In genomic region chr4:112312610-112313239, GRCh38 we compare ENCODE assay signal across 1 cellular context.
TF ChIP-seq lines count a peak whose summit lies in the region.

No MANE protein-coding gene starts in this region.

TF ChIP-seq in GM12878, 131 proteins besides CTCF, POLR2A, EP300 and RAD21 (continued from another document and continues in another):
- TF ChIP-seq DPF2 (IDR thresholded peaks at IDR 0.05) = peak; percentile 53; the same call in 1 of the 2 replicates
- peak; percentile 69 for TF ChIP-seq RELB (IDR thresholded peaks at IDR 0.05; ENCODE audit: low read depth)
- TF ChIP-seq USF2 (IDR thresholded peaks at IDR 0.05; ENCODE audit: borderline replicate concordance, low read depth, low read length) = no peak
- TF ChIP-seq CHD1 (IDR thresholded peaks at IDR 0.05; ENCODE audit: low read depth, low read length) = no peak
- TF ChIP-seq RBBP5 (conservative IDR thresholded peaks at IDR 0.05) = no peak
- TF ChIP-seq ZSCAN29 (IDR thresholded peaks at IDR 0.05) = 0 out of 2 replicates have a peak, but pooled peaks have one; percentile 22
- TF ChIP-seq YBX1 (IDR thresholded peaks at IDR 0.05) = no peak
- no peak for TF ChIP-seq ESRRA (IDR thresholded peaks at IDR 0.05; ENCODE audit: low read length)
- TF ChIP-seq TAF1 (IDR thresholded peaks at IDR 0.05; ENCODE audit: borderline replicate concordance, low read depth, low read length) = peak; percentile 11; the same call in 1 of the 2 replicates
- peak; percentile 36; the same call in 1 of the 2 replicates for TF ChIP-seq MEF2A (IDR thresholded peaks at IDR 0.05; ENCODE audit: insufficient read depth, low read depth, low read length)
- TF ChIP-seq MTA2 (IDR thresholded peaks at IDR 0.05; ENCODE audit: low read depth) = peak; percentile 49
- peak; percentile 53; the same call in 1 of the 2 replicates for TF ChIP-seq FOXM1 (IDR thresholded peaks at IDR 0.05; ENCODE audit: low read depth, low read length)
- TF ChIP-seq SMC3 (IDR thresholded peaks at IDR 0.05; ENCODE audit: borderline replicate concordance, low read length) = peak; percentile 2; the same call in 1 of the 2 replicates
- TF ChIP-seq SKIL (IDR thresholded peaks at IDR 0.05; ENCODE audit: low read depth, poor library complexity, severe bottlenecking) = peak; percentile 72
- TF ChIP-seq, protein P1, sequence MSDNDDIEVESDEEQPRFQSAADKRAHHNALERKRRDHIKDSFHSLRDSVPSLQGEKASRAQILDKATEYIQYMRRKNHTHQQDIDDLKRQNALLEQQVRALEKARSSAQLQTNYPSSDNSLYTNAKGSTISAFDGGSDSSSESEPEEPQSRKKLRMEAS (IDR thresholded peaks at IDR 0.05; ENCODE audit: low read depth, low read length) = no peak
- TF ChIP-seq EED (IDR thresholded peaks at IDR 0.05; ENCODE audit: low read depth) = peak; percentile 73
- TF ChIP-seq MXI1 (IDR thresholded peaks at IDR 0.05; ENCODE audit: low read depth, low read length) = peak; percentile 44; the same call in 1 of the 2 replicates
- TF ChIP-seq MTA3 (IDR thresholded peaks at IDR 0.05; ENCODE audit: borderline replicate concordance, low read length) = peak; percentile 81
- 0 out of 4 replicates have a peak, but pooled peaks of 1 of the 2 experiments have one; percentile 7 for TF ChIP-seq BHLHE40 (IDR thresholded peaks at IDR 0.05; ENCODE audit: borderline replicate concordance in 1 of 2, low read depth in 2 of 2, low read length in 1 of 2)
- no peak for TF ChIP-seq ASH2L (IDR thresholded peaks at IDR 0.05; ENCODE audit: borderline replicate concordance, low read depth)
- no peak; the same call in 1 of the 2 replicates for TF ChIP-seq PKNOX1 (IDR thresholded peaks at IDR 0.05)
- TF ChIP-seq BRCA1 (IDR thresholded peaks at IDR 0.05; ENCODE audit: low read depth, low read length) = no peak
- peak; percentile 58 for TF ChIP-seq MEF2B (IDR thresholded peaks at IDR 0.05; ENCODE audit: partially characterized antibody, poor library complexity, severe bottlenecking)
- TF ChIP-seq IKZF1 (conservative IDR thresholded peaks at IDR 0.05) = peak; percentile 84; the same call in 1 of the 2 replicates
- TF ChIP-seq CBX3 (IDR thresholded peaks at IDR 0.05; ENCODE audit: borderline replicate concordance, low read depth) = no peak
- TF ChIP-seq SPI1 (IDR thresholded peaks at IDR 0.05; ENCODE audit: borderline replicate concordance, insufficient read depth, low read depth, low read length) = peak; percentile 79
- peak; percentile 51 for TF ChIP-seq CREB1 (IDR thresholded peaks at IDR 0.05; ENCODE audit: low read depth)
- TF ChIP-seq ZBTB40 (IDR thresholded peaks at IDR 0.05; ENCODE audit: borderline replicate concordance) = peak; percentile 45; the same call in 1 of the 2 replicates
- TF ChIP-seq ZBTB33 (IDR thresholded peaks at IDR 0.05) = no peak
- TF ChIP-seq, protein P2, sequence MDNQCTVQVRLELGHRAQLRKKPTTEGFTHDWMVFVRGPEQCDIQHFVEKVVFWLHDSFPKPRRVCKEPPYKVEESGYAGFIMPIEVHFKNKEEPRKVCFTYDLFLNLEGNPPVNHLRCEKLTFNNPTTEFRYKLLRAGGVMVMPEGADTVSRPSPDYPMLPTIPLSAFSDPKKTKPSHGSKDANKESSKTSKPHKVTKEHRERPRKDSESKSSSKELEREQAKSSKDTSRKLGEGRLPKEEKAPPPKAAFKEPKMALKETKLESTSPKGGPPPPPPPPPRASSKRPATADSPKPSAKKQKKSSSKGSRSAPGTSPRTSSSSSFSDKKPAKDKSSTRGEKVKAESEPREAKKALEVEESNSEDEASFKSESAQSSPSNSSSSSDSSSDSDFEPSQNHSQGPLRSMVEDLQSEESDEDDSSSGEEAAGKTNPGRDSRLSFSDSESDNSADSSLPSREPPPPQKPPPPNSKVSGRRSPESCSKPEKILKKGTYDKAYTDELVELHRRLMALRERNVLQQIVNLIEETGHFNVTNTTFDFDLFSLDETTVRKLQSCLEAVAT (IDR thresholded peaks at IDR 0.05) = 0 out of 2 replicates have a peak, but pooled peaks have one; percentile 49
- 0 out of 2 replicates have a peak, but pooled peaks have one; percentile 28 for TF ChIP-seq JUND (IDR thresholded peaks at IDR 0.05; ENCODE audit: low read depth, low read length)
- TF ChIP-seq, protein P3, sequence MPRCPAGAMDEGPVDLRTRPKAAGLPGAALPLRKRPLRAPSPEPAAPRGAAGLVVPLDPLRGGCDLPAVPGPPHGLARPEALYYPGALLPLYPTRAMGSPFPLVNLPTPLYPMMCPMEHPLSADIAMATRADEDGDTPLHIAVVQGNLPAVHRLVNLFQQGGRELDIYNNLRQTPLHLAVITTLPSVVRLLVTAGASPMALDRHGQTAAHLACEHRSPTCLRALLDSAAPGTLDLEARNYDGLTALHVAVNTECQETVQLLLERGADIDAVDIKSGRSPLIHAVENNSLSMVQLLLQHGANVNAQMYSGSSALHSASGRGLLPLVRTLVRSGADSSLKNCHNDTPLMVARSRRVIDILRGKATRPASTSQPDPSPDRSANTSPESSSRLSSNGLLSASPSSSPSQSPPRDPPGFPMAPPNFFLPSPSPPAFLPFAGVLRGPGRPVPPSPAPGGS (IDR thresholded peaks at IDR 0.05; ENCODE audit: borderline replicate concordance, insufficient read depth, low read depth, low read length, poor library complexity, severe bottlenecking) = peak; percentile 55
- TF ChIP-seq ZNF622 (IDR thresholded peaks at IDR 0.05) = no peak
- TF ChIP-seq GABPA (IDR thresholded peaks at IDR 0.05; ENCODE audit: low read depth) = peak; percentile 49; the same call in 1 of the 2 replicates
- peak; percentile 29; the same call in 1 of the 2 replicates for TF ChIP-seq CBFB (IDR thresholded peaks at IDR 0.05; ENCODE audit: low read depth)
- TF ChIP-seq, protein P4, sequence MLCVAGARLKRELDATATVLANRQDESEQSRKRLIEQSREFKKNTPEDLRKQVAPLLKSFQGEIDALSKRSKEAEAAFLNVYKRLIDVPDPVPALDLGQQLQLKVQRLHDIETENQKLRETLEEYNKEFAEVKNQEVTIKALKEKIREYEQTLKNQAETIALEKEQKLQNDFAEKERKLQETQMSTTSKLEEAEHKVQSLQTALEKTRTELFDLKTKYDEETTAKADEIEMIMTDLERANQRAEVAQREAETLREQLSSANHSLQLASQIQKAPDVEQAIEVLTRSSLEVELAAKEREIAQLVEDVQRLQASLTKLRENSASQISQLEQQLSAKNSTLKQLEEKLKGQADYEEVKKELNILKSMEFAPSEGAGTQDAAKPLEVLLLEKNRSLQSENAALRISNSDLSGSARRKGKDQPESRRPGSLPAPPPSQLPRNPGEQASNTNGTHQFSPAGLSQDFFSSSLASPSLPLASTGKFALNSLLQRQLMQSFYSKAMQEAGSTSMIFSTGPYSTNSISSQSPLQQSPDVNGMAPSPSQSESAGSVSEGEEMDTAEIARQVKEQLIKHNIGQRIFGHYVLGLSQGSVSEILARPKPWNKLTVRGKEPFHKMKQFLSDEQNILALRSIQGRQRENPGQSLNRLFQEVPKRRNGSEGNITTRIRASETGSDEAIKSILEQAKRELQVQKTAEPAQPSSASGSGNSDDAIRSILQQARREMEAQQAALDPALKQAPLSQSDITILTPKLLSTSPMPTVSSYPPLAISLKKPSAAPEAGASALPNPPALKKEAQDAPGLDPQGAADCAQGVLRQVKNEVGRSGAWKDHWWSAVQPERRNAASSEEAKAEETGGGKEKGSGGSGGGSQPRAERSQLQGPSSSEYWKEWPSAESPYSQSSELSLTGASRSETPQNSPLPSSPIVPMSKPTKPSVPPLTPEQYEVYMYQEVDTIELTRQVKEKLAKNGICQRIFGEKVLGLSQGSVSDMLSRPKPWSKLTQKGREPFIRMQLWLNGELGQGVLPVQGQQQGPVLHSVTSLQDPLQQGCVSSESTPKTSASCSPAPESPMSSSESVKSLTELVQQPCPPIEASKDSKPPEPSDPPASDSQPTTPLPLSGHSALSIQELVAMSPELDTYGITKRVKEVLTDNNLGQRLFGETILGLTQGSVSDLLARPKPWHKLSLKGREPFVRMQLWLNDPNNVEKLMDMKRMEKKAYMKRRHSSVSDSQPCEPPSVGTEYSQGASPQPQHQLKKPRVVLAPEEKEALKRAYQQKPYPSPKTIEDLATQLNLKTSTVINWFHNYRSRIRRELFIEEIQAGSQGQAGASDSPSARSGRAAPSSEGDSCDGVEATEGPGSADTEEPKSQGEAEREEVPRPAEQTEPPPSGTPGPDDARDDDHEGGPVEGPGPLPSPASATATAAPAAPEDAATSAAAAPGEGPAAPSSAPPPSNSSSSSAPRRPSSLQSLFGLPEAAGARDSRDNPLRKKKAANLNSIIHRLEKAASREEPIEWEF (IDR thresholded peaks at IDR 0.05; ENCODE audit: insufficient replicate concordance, low read depth, low read length) = peak; percentile 17
- peak; percentile 70 for TF ChIP-seq RELA (IDR thresholded peaks at IDR 0.05; ENCODE audit: borderline replicate concordance, partially characterized antibody)
- TF ChIP-seq STAT3 (IDR thresholded peaks at IDR 0.05; ENCODE audit: low read depth, low read length) = no peak
